Comparison of ENCODE assay signal across 8 cellular contexts in genomic region chr3:49940667-49941249, GRCh38. TPM values are rescaled to one million over a fixed set of nuclear protein-coding genes. Genes with fewer than 3 reads are reported as not detected.
DNase-seq lines count a peak whose midpoint lies in the region; ATAC-seq and TF ChIP-seq lines count a peak whose summit lies in the region.

No MANE protein-coding gene starts in this region.

- peaks cover 0 to 19% of the 10 kb centered on the region in 2 donors for H3K4me1 ChIP-seq in right atrium auricular region
- peaks cover 3 to 6% of the 10 kb centered on the region in 2 donors for H3K4me1 ChIP-seq in ascending aorta
- H3K4me1 ChIP-seq in lower lobe of right lung: peaks cover 25% of the 10 kb centered on the region
- H3K4me1 ChIP-seq in aorta (ENCODE audit: control insufficient read depth in 1 of 2, insufficient read depth in 2 of 2, low read length in 2 of 2): no peaks in the 10 kb centered on the region

- H3K9me3 ChIP-seq in right atrium auricular region (no peaks in the 10 kb centered on the region), ascending aorta (no peaks in the 10 kb centered on the region), lower lobe of right lung (no peaks in the 10 kb centered on the region), aorta (ENCODE audit: control insufficient read depth, low read length) (no peaks in the 10 kb centered on the region)

- TF ChIP-seq CTCF in right atrium auricular region (IDR thresholded peaks at IDR 0.05): no peak
- no peak for TF ChIP-seq CTCF in ascending aorta (IDR thresholded peaks at IDR 0.05)
- no peak for TF ChIP-seq CTCF in lower lobe of right lung (IDR thresholded peaks at IDR 0.05)

- no peak for DNase-seq in right atrium auricular region (ENCODE audit: low spot score)
- DNase-seq in Right ventricle myocardium inferior (ENCODE audit: missing footprints): no peak
- DNase-seq in ascending aorta (ENCODE audit: low spot score in 2 of 2): no peak
- no peak for DNase-seq in lower lobe of right lung
- no peak for DNase-seq in aorta
- DNase-seq in NCI-H446 treated with DMSO at 0.1 percent for 48 hours (lab: John Stamatoyannopoulos, UW): no peak
- DNase-seq in NCI-H524 treated with DMSO at 0.1 percent for 48 hours (lab: John Stamatoyannopoulos, UW): no peak

- WGBS in aorta, 2 donors: 5% methylated on average over 23 of the region's 23 CpGs

- intact Hi-C loops in Right ventricle myocardium inferior (cut with DNase I) (loop anchor here (10.0 kb wide), 1 partner anchor 94 kb away; no protein-coding TSS in a partner anchor), ascending aorta (cut with DNase I) (loop anchor here (1.0 to 2.0 kb wide), 2 partner anchors 11 to 84 kb away; partner anchors contain the start of genes MON1A and TRAIP), lower lobe of right lung (cut with DNase I) (no loop called here), aorta (cut with DNase I) (no loop called here)

- peak overlapping the region; percentile 94 to 97 for H3K27ac ChIP-seq in right atrium auricular region
- peak overlapping the region; percentile 90 to 97 for H3K27ac ChIP-seq in ascending aorta
- peak overlapping the region; percentile 97 for H3K27ac ChIP-seq in lower lobe of right lung
- peak overlapping the region; percentile 51 to 64 for H3K27ac ChIP-seq in aorta (ENCODE audit: low read depth in 1 of 2, low read length in 2 of 2)

- H3K27me3 ChIP-seq in right atrium auricular region (no peaks in the 10 kb centered on the region), ascending aorta (no peaks in the 10 kb centered on the region), lower lobe of right lung (ENCODE audit: low read depth) (no peaks in the 10 kb centered on the region), aorta (ENCODE audit: control insufficient read depth in 1 of 2, insufficient read depth in 2 of 2, low read length in 1 of 2) (no peaks in the 10 kb centered on the region)

- ATAC-seq in Right ventricle myocardium inferior: no peak
- ATAC-seq in lower lobe of right lung: no peak
- ATAC-seq in aorta (ENCODE audit: low FRiP score): no peak
- ATAC-seq in HG03135 (IDR thresholded peaks at IDR 0.05; ENCODE audit: unreplicated experiment): no peak

- H3K4me3 ChIP-seq in right atrium auricular region: peak overlapping the region; percentile 81 to 84
- peak overlapping the region; percentile 74 to 86 for H3K4me3 ChIP-seq in ascending aorta
- H3K4me3 ChIP-seq in lower lobe of right lung: peak overlapping the region; percentile 77
- H3K4me3 ChIP-seq in aorta (ENCODE audit: low read length in 2 of 2): peak overlapping the region; percentile 56 to 74

- H3K36me3 ChIP-seq in right atrium auricular region (no peaks in the 10 kb centered on the region), ascending aorta (no peaks in the 10 kb centered on the region), lower lobe of right lung (no peaks in the 10 kb centered on the region), aorta (ENCODE audit: control insufficient read depth in 1 of 2, insufficient read depth in 2 of 2, low read length in 1 of 2) (no peaks in the 10 kb centered on the region)

RNA-seq across cellular contexts. Expression of gene RBM6, which starts 0.8 kb away (rescaled TPM):
- total RNA-seq in right atrium auricular region (10 to 100 TPM; 34.6 to 38.0 TPM), Right ventricle myocardium inferior (44.3 TPM), ascending aorta (84.7 TPM), lower lobe of right lung (101 TPM), aorta (100 to 1,000 TPM; 103 to 154 TPM)
- 100 to 1,000 TPM in 1 of 2 donors, 10 to 100 TPM in 1; 47.0 to 271 TPM for polyA plus RNA-seq in aorta

RNA-seq across cellular contexts. Expression of gene MON1A, which starts 11.1 kb away (rescaled TPM):
- total RNA-seq in right atrium auricular region (1 to 10 TPM; 8.4 to 9.4 TPM), Right ventricle myocardium inferior (7.7 TPM), ascending aorta (13.0 TPM), lower lobe of right lung (9.7 TPM), aorta (1 to 10 TPM; 7.5 to 9.6 TPM)
- 10 to 100 TPM in 1 of 2 donors, 1 to 10 TPM in 1; 8.9 to 11.4 TPM for polyA plus RNA-seq in aorta

RNA-seq across cellular contexts. Expression of gene MST1R, which starts 37.1 kb away (rescaled TPM):
- total RNA-seq in right atrium auricular region (1 to 10 TPM; 1.2 to 4.2 TPM), Right ventricle myocardium inferior (1.2 TPM), ascending aorta (not detected), lower lobe of right lung (27.3 TPM), aorta (10 to 100 TPM in 1 of 2 donors, 1 to 10 TPM in 1; 2.7 to 13.1 TPM)
- 1 to 10 TPM; 7.4 to 7.6 TPM for polyA plus RNA-seq in aorta

Comparison
In these comparisons a context has a peak if more than half of its experiments do, and no peak if none do; other contexts are left out.
1. intact Hi-C loops: an anchor here in Right ventricle myocardium inferior (10.0 kb wide) and ascending aorta (1.0 to 2.0 kb wide); none called in lower lobe of right lung and aorta.